Comparison of ENCODE assay signal across 8 cellular contexts in genomic region chr21:5154641-5154982, GRCh38.
DNase-seq lines count a peak whose midpoint lies in the region; ATAC-seq, FAIRE-seq and TF ChIP-seq lines count a peak whose summit lies in the region.
"Not testable (repeated sequence)": the region's sequence is repeated elsewhere in the genome, so short reads cannot be mapped to it uniquely, and the experiment has no call there.

No MANE protein-coding gene starts in this region.

- H3K9me3 ChIP-seq in A549 = not testable (repeated sequence)

- not testable (repeated sequence) for TF ChIP-seq RAD21 in A549 (conservative IDR thresholded peaks at IDR 0.05 in 1 of 2, IDR thresholded peaks at IDR 0.05 in 1 of 2)

- POLR2A ChIA-PET in A549 (lab: Yijun Ruan, JAX) = not testable (repeated sequence)

- TF ChIP-seq CTCF in A549 (IDR thresholded peaks at IDR 0.05); endothelial cell (IDR thresholded peaks at IDR 0.05; ENCODE audit: unreplicated experiment): not testable (repeated sequence)

- H3K4me3 Mint-ChIP-seq in endothelial cell (ENCODE audit: unreplicated experiment) = not testable (repeated sequence)
- peak overlapping the region; percentile 34 for H3K4me3 Mint-ChIP-seq in memory B cell

- H3K27ac Mint-ChIP-seq in endothelial cell (ENCODE audit: unreplicated experiment); memory B cell: not testable (repeated sequence)

- not testable (repeated sequence) for FAIRE-seq in A549 (lab: Jason Lieb, UNC); RCC 7860 (lab: Jason Lieb, UNC)

- not testable (repeated sequence) for H3K27me3 Mint-ChIP-seq in endothelial cell (ENCODE audit: unreplicated experiment); memory B cell

- no CpG with 5 or more reads among the region's 50 CpGs for WGBS in A549 (ENCODE audit: missing lambda C conversion rate)

- H3K4me1 ChIP-seq in A549 = not testable (repeated sequence)

- H3K36me3 Mint-ChIP-seq in endothelial cell (ENCODE audit: low read depth, unreplicated experiment); memory B cell: not testable (repeated sequence)

- not testable (repeated sequence) for H3K4me2 ChIP-seq in A549

- H3K9me3 Mint-ChIP-seq in endothelial cell (ENCODE audit: unreplicated experiment); memory B cell: not testable (repeated sequence)

- TF ChIP-seq EP300 in A549 (IDR thresholded peaks at IDR 0.05) = not testable (repeated sequence)

- ATAC-seq in A549 (peak; percentile 92 to 99), GM19372 (IDR thresholded peaks at IDR 0.05; ENCODE audit: low read depth, unreplicated experiment) (peak; percentile 92), HG03039 (IDR thresholded peaks at IDR 0.05; ENCODE audit: unreplicated experiment) (peak; percentile 97), memory B cell (ENCODE audit: low read depth) (peak; percentile 96)

- H3K4me1 Mint-ChIP-seq in endothelial cell (ENCODE audit: unreplicated experiment); memory B cell: not testable (repeated sequence)

- TF ChIP-seq POLR2A in A549 (IDR thresholded peaks at IDR 0.05; ENCODE audit: low read length) = not testable (repeated sequence)

- H3K4me3 ChIP-seq in A549 = peak overlapping the region; percentile 38; the same call in 2 of the 3 replicates

- CTCF ChIA-PET in A549 (lab: Yijun Ruan, JAX) = not testable (repeated sequence)

- H3K27ac ChIP-seq in A549 = peak overlapping the region in 1 of 2 experiments; percentile 75; a peak in 2 of 6 replicates

- peak in 1 of 2 experiments; percentile 78 for DNase-seq in A549 (ENCODE audit: low read depth in 1 of 2, low spot score in 1 of 2)
- DNase-seq in RCC 7860 (ENCODE audit: low spot score) = peak; percentile 60
- DNase-seq in activated T-cell treated with anti-CD3 and anti-CD28 coated beads, Interleukin-2, amount 50 U/mL, for 48 hours = peak; percentile 89 to 92
- DNase-seq in endothelial cell (ENCODE audit: low spot score) = peak; percentile 84
- peak; percentile 93 for DNase-seq in memory B cell (ENCODE audit: low spot score in 2 of 2)
- DNase-seq in stimulated activated CD4-positive, alpha-beta T cell treated with anti-CD3 and anti-CD28 coated beads, Interleukin-1b, Interleukin-23, amount 100 ng/mL, for 24 hours (ENCODE audit: low read depth in 4 of 4, low spot score in 1 of 4) = peak; percentile 31 to 72 (median 60)
